ENCODE assay signal across 20 cellular contexts in the genomic region with DNA sequence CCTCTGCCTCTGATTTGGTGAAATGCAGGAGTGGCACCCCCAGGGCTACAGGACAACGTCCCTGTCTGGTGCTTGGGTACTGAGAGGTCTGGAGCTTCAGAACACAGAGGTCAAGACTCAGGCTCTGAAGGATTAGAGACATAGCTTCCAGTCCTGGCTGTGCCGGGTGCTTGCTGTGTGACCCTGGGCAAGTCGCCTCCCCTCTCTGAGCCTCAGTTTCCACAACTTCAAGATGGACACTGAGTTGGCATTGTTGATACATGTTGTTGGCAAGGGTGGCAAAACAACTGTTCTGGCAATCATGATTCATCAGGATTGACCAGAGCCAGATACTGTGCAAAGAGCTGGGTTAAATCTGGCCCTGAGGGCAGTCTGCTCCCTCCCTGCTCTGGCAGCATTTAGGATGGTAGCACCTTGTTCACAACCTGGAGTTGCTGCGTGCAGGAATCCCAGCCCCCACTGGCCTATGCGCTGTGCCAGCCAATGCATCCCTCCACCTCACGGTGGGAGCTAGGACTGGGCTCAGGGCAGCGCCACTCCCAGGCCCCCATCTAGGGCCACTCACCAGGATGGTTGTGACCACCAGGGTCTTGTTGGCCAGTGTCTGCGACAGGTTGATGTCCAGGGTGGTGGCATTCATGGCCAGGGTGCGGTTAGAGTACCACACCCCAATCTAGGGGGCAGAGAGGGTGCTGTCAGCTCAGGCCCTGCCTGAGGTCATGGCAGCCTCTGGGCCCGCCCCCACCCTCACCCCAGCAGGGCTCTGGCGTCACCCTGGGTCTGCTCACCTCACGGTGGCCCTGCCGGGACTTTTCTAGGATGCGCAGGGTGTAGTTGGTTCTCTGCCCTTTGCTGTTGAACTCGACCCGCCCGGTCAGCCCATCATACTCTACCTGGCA. TPM values are rescaled to one million over a fixed set of nuclear protein-coding genes. Genes with fewer than 3 reads are reported as not detected.
"Had no signal": no experiment of that assay in that cellular context is flagged by ENCODE, and none has a peak within 500 bp of the region (broad histone marks: within the 10 kb centered on the region; RNA-seq: fewer than 3 reads in every experiment).

No MANE protein-coding gene starts in this region.

- H3K27me3 ChIP-seq: colonic mucosa, gastrocnemius medialis, left lung, neutrophil had no signal

- H3K4me1 Mint-ChIP-seq: WTC11 had no signal

- H3K4me3 ChIP-seq: colonic mucosa, gastrocnemius medialis, left lung, suprapubic skin had no signal

- H3K4me1 ChIP-seq: colonic mucosa, left lung had no signal

- H3K9me3 Mint-ChIP-seq: activated CD4-positive, alpha-beta memory T cell treated with anti-CD3 and anti-CD28 coated beads, Interleukin-2, amount 10 ng/mL, durations not matched to agents 7 days and 5 days; activated naive CD4-positive, alpha-beta T cell treated with anti-CD3 and anti-CD28 coated beads, Interleukin-2, amount 50 U/mL, for 72 hours; activated T-cell treated with anti-CD3 and anti-CD28 coated beads, Interleukin-2, amount 50 U/mL, for 24 hours; naive thymus-derived CD8-positive, alpha-beta T cell; T-helper 1 cell treated with Interleukin-12 subunit alpha and Interleukin-12 subunit beta and Interleukin-4 antibody, amounts not matched to agents 30 μg/mL and 1 μg/mL, for 36 hours; type B pancreatic cell; WTC11 had no signal

- H3K36me3 ChIP-seq: colonic mucosa, gastrocnemius medialis, left lung, suprapubic skin had no signal

- FAIRE-seq: islet of Langerhans had no signal

- H3K4me3 Mint-ChIP-seq: activated CD4-positive, alpha-beta memory T cell treated with anti-CD3 and anti-CD28 coated beads, Interleukin-2, amount 10 ng/mL, durations not matched to agents 7 days and 5 days; activated T-cell treated with anti-CD3 and anti-CD28 coated beads, Interleukin-2, amount 50 U/mL, for 24 hours; naive thymus-derived CD8-positive, alpha-beta T cell; T-helper 1 cell treated with Interleukin-12 subunit alpha and Interleukin-12 subunit beta and Interleukin-4 antibody, amounts not matched to agents 30 μg/mL and 1 μg/mL, for 36 hours; type B pancreatic cell; WTC11 had no signal

- H3K36me3 Mint-ChIP-seq: activated naive CD4-positive, alpha-beta T cell treated with anti-CD3 and anti-CD28 coated beads, Interleukin-2, amount 50 U/mL, for 72 hours; naive thymus-derived CD8-positive, alpha-beta T cell; type B pancreatic cell had no signal

- H3K27me3 Mint-ChIP-seq: activated CD4-positive, alpha-beta memory T cell treated with anti-CD3 and anti-CD28 coated beads, Interleukin-2, amount 10 ng/mL, durations not matched to agents 7 days and 5 days; activated T-cell treated with anti-CD3 and anti-CD28 coated beads, Interleukin-2, amount 50 U/mL, for 24 hours; naive thymus-derived CD8-positive, alpha-beta T cell had no signal

- ATAC-seq: activated naive CD4-positive, alpha-beta T cell treated with anti-CD3 and anti-CD28 coated beads, Interleukin-2, amount 50 U/mL, for 72 hours; left lung; naive thymus-derived CD8-positive, alpha-beta T cell; stimulated activated naive CD8-positive, alpha-beta T cell treated with anti-CD3 and anti-CD28 coated beads, Interleukin-15, Interleukin-2, amounts not matched to agents 100 U/mL and 50 U/mL, for 24 hours; WTC11 had no signal

- H3K9me3 ChIP-seq: colonic mucosa, gastrocnemius medialis, left lung, neutrophil, suprapubic skin had no signal

- H3K27ac Mint-ChIP-seq: activated CD4-positive, alpha-beta memory T cell treated with anti-CD3 and anti-CD28 coated beads, Interleukin-2, amount 10 ng/mL, durations not matched to agents 7 days and 5 days; naive thymus-derived CD8-positive, alpha-beta T cell; T-helper 1 cell treated with Interleukin-12 subunit alpha and Interleukin-12 subunit beta and Interleukin-4 antibody, amounts not matched to agents 30 μg/mL and 1 μg/mL, for 36 hours; type B pancreatic cell; WTC11 had no signal

- DNase-seq: activated CD4-positive, alpha-beta memory T cell treated with anti-CD3 and anti-CD28 coated beads, Interleukin-2, amount 10 ng/mL, durations not matched to agents 7 days and 5 days; activated CD4-positive, alpha-beta T cell treated with anti-CD3 and anti-CD28 coated beads for 4 hours; activated effector memory CD4-positive, alpha-beta T cell treated with anti-CD3 and anti-CD28 coated beads, Interleukin-2, amount 50 U/mL, for 16 hours; activated T-cell treated with anti-CD3 and anti-CD28 coated beads, Interleukin-2, amount 50 U/mL, for 24 hours; central memory CD4-positive, alpha-beta T cell; colonic mucosa; mesenchymal stem cell; naive thymus-derived CD8-positive, alpha-beta T cell; stimulated activated CD4-positive, alpha-beta T cell treated with anti-CD3 and anti-CD28 coated beads, Interleukin-4, amount 100 ng/mL, for 1 hour; stimulated activated naive CD8-positive, alpha-beta T cell treated with anti-CD3 and anti-CD28 coated beads, Interleukin-15, Interleukin-2, amounts not matched to agents 100 U/mL and 50 U/mL, for 24 hours had no signal

- H3K27ac ChIP-seq: colonic mucosa, left lung, neutrophil, suprapubic skin had no signal

RNA-seq across cellular contexts. Expression of gene GRIK5, which starts 16.7 kb away (rescaled TPM):
- polyA plus RNA-seq: naive thymus-derived CD8-positive, alpha-beta T cell had no signal

RNA-seq across cellular contexts. Expression of gene ATP1A3, which starts 59.3 kb away (rescaled TPM):
- total RNA-seq: gastrocnemius medialis, left lung, skeletal muscle tissue, suprapubic skin had no signal
